ENCODE assay signal across 1 cellular context in the genomic region with DNA sequence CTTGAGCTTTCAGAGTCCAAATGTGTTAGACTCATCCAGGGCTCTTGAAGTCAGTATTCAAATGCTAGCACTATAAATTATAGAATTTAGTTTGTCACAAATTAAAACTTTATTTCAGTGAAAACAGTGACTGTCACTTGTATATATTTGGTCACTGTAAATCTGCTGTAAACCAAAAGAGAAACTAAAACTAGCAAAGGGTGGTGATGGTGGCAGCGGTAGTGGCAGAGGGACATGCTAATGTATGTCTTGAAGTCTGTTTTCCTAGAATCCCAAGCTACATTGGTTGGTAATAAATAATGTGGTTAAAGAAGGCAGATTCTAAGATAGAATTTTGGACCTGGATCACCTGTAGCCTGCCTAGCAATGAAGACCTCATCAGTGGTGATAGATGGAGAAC.
TF ChIP-seq lines count a peak whose summit lies in the region.

No MANE protein-coding gene starts in this region.

TF ChIP-seq in H1, 55 proteins besides CTCF, POLR2A, EP300 and RAD21:
- TF ChIP-seq CEBPB (IDR thresholded peaks at IDR 0.05; ENCODE audit: low read depth, low read length) = no peak
- TF ChIP-seq EZH2 (IDR thresholded peaks at IDR 0.05; ENCODE audit: low read depth, low read length, severe bottlenecking) = no peak
- no peak for TF ChIP-seq RBBP5 (IDR thresholded peaks at IDR 0.05; ENCODE audit: borderline replicate concordance, low read depth, low read length)
- TF ChIP-seq CBX5 (IDR thresholded peaks at IDR 0.05; ENCODE audit: low read depth, low read length) = no peak
- TF ChIP-seq TBP (IDR thresholded peaks at IDR 0.05; ENCODE audit: low read depth, low read length) = no peak
- TF ChIP-seq CHD1 (IDR thresholded peaks at IDR 0.05; ENCODE audit: low read depth, low read length) = no peak
- no peak for TF ChIP-seq BRCA1 (IDR thresholded peaks at IDR 0.05; ENCODE audit: low read depth, low read length)
- TF ChIP-seq BACH1 (IDR thresholded peaks at IDR 0.05; ENCODE audit: low read length) = no peak
